Comparison of ENCODE assay signal across 33 cellular contexts in the genomic region with DNA sequence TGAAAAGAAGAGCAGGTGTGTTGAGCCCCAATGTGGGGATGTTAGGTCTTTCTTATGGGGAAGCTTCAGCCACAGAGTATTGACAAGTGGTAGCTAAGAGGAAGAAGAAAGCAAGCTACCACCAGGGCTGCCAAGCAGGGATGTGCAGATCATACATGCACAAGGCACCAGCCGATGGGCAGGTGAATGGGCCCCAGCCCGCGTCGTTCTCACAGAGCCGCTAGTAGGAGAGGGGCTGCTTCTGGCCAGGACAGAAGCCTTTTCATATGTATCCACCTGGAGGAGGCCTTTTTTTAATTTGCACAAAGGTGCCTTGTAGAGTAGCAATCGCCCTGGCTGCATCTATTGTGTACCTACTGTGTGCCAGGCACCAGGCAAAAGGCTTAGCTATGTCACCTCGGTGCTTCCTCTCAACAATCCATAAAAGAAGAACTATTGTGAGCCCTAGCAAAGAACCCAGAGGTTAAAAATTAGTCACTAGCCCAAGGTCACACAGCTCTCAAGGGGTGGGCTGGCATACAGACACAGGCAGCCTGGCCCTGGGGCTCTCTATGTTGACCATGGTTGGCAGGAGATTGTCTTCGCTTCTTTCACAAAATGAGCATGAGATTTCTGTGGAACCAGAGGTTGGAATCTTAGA. TPM values are rescaled to one million over a fixed set of nuclear protein-coding genes. Genes with fewer than 3 reads are reported as not detected.
A peak's percentile ranks its signal among the peaks of the same experiment; 100 is the strongest.
DNase-seq lines count a peak whose midpoint lies in the region; ATAC-seq, FAIRE-seq and TF ChIP-seq lines count a peak whose summit lies in the region.
"Had no signal": no experiment of that assay in that cellular context is flagged by ENCODE, and none has a peak within 500 bp of the region (broad histone marks: within the 10 kb centered on the region; RNA-seq: fewer than 3 reads in every experiment).

No MANE protein-coding gene starts in this region.

- H3K4me2 ChIP-seq in A549 = peak overlapping the region; percentile 93
- H3K4me2 ChIP-seq: BLaER1 had no signal

- H3K36me3 Mint-ChIP-seq in Caco-2 (ENCODE audit: insufficient read depth, unreplicated experiment) (no peaks in the 10 kb centered on the region), neural crest cell (ENCODE audit: low read depth) (no peaks in the 10 kb centered on the region)
- H3K36me3 Mint-ChIP-seq: activated naive CD8-positive, alpha-beta T cell had no signal

- H3K4me1 ChIP-seq in A549 (peaks cover 96% of the 10 kb centered on the region), Caco-2 (peaks cover 44% of the 10 kb centered on the region), left lung (peaks cover 5 to 16% of the 10 kb centered on the region in 2 donors)

- H3K9me3 ChIP-seq in A549 = no peaks in the 10 kb centered on the region
- no peaks in the 10 kb centered on the region for H3K9me3 ChIP-seq in Caco-2
- H3K9me3 ChIP-seq in left lung = no peaks in the 10 kb centered on the region
- H3K9me3 ChIP-seq: BLaER1, lower lobe of right lung, SJCRH30, thyroid gland had no signal

- no peak for TF ChIP-seq CTCF in A549 (IDR thresholded peaks at IDR 0.05)
- no peak for TF ChIP-seq CTCF in Caco-2 (IDR thresholded peaks at IDR 0.05; ENCODE audit: insufficient read depth in 1 of 2, low read depth in 1 of 2, low read length in 1 of 2, severe bottlenecking in 1 of 2, unreplicated experiment in 1 of 2)
- no peak for TF ChIP-seq CTCF in coronary artery (IDR thresholded peaks at IDR 0.05)
- TF ChIP-seq CTCF in neural crest cell (conservative IDR thresholded peaks at IDR 0.05) = no peak
- no peak for TF ChIP-seq CTCF in left lung (IDR thresholded peaks at IDR 0.05)

- 79% methylated on average over 8 of the region's 8 CpGs for WGBS in A549 (ENCODE audit: missing lambda C conversion rate)

- FAIRE-seq in A549 (lab: Jason Lieb, UNC) = no peak
- FAIRE-seq: kidney had no signal

- POLR2A ChIA-PET in A549 (lab: Yijun Ruan, JAX) (interaction anchor here (1.4 kb wide), 1 partner anchor 34 kb away, joined by 4 read pairs; no protein-coding TSS in a partner anchor), Caco-2 (lab: Charles Lee) (no interaction called here)

- no peaks in the 10 kb centered on the region for H3K27me3 Mint-ChIP-seq in Caco-2 (ENCODE audit: insufficient read depth, unreplicated experiment)
- H3K27me3 Mint-ChIP-seq in neural crest cell (ENCODE audit: low read depth) = peaks cover 2% of the 10 kb centered on the region

- H3K4me3 ChIP-seq in A549 (no peak overlapping the region), Caco-2 (ENCODE audit: low read depth, low read length) (no peak overlapping the region), coronary artery (no peak overlapping the region), left lung (no peak overlapping the region)
- H3K4me3 ChIP-seq: BLaER1, lower lobe of right lung, SJCRH30, thyroid gland had no signal

- no peak for TF ChIP-seq POLR2A in A549 (IDR thresholded peaks at IDR 0.05; ENCODE audit: low read length)

- no peak overlapping the region for H3K4me3 Mint-ChIP-seq in Caco-2 (ENCODE audit: unreplicated experiment)
- peak overlapping the region; percentile 38 for H3K4me3 Mint-ChIP-seq in neural crest cell
- H3K4me3 Mint-ChIP-seq: activated naive CD8-positive, alpha-beta T cell had no signal

- no peak for TF ChIP-seq RAD21 in A549 (conservative IDR thresholded peaks at IDR 0.05 in 1 of 2, IDR thresholded peaks at IDR 0.05 in 1 of 2)

- ATAC-seq in A549 = no peak
- ATAC-seq in GM21737 (IDR thresholded peaks at IDR 0.05; ENCODE audit: unreplicated experiment) = no peak
- ATAC-seq in left lung = no peak
- ATAC-seq in HG03108 (IDR thresholded peaks at IDR 0.05; ENCODE audit: unreplicated experiment) = no peak
- ATAC-seq: esophagus mucosa, HCT116, lower lobe of right lung, sciatic nerve had no signal

- H3K27me3 ChIP-seq in Caco-2 (replicated peaks; ENCODE audit: control insufficient read depth, insufficient read depth, low read length) (no peaks in the 10 kb centered on the region), left lung (peaks cover 0 to 8% of the 10 kb centered on the region in 2 donors)
- H3K27me3 ChIP-seq: BLaER1, SJCRH30, thyroid gland had no signal

- H3K27ac ChIP-seq in A549 (peak overlapping the region; percentile 99), coronary artery (peak overlapping the region; percentile 57 to 97), left lung (no peak overlapping the region)
- H3K27ac ChIP-seq: BLaER1, lower lobe of right lung, SJCRH30, thyroid gland, VCaP had no signal

- CTCF ChIA-PET in A549 (lab: Yijun Ruan, JAX) = interaction anchor here (0.6 to 1.3 kb wide), 5 partner anchors 22 to 712 kb away, joined by 3 to 5 read pairs (median 3); no protein-coding TSS in a partner anchor
- CTCF ChIA-PET in Caco-2 (lab: Charles Lee) = interaction anchor here (0.6 kb wide), 1 partner anchor 17 kb away, joined by 3 read pairs; no protein-coding TSS in a partner anchor

- intact Hi-C loops in Caco-2 (cut with micrococcal nuclease; ENCODE audit: unreplicated experiment) (loop anchor here (10.0 kb wide), 1 partner anchor 266 kb away; no protein-coding TSS in a partner anchor), left lung (cut with DNase I) (no loop called here)

- H3K27ac Mint-ChIP-seq in Caco-2 (ENCODE audit: unreplicated experiment) (peak overlapping the region; percentile 40), neural crest cell (ENCODE audit: unreplicated experiment) (no peak overlapping the region)
- H3K27ac Mint-ChIP-seq: activated naive CD8-positive, alpha-beta T cell had no signal

- no peaks in the 10 kb centered on the region for H3K36me3 ChIP-seq in Caco-2 (ENCODE audit: control insufficient read depth, insufficient read depth, low read length)
- H3K36me3 ChIP-seq in left lung = no peaks in the 10 kb centered on the region
- H3K36me3 ChIP-seq: BLaER1, lower lobe of right lung, SJCRH30, thyroid gland had no signal

- TF ChIP-seq EP300 in A549 (IDR thresholded peaks at IDR 0.05) = no peak

- H3K4me1 Mint-ChIP-seq in Caco-2 (ENCODE audit: low read depth, unreplicated experiment) = peaks cover 50% of the 10 kb centered on the region
- peaks cover 86% of the 10 kb centered on the region for H3K4me1 Mint-ChIP-seq in neural crest cell

- H3K9me3 Mint-ChIP-seq in Caco-2 (ENCODE audit: unreplicated experiment) (no peaks in the 10 kb centered on the region), neural crest cell (no peaks in the 10 kb centered on the region)

- DNase-seq in A549 (ENCODE audit: low read depth in 1 of 2, low spot score in 1 of 2) (no peak), Caco-2 (no peak), coronary artery (ENCODE audit: low spot score) (no peak), neural crest cell (ENCODE audit: low read depth, low spot score) (no peak), left lung (no peak)
- DNase-seq: activated CD4-positive, alpha-beta T cell treated with anti-CD3 and anti-CD28 coated beads for 48 hours; activated effector memory CD4-positive, alpha-beta T cell treated with anti-CD3 and anti-CD28 coated beads, Interleukin-2, amount 50 U/mL, for 16 hours; activated T-cell treated with anti-CD3 and anti-CD28 coated beads, Interleukin-2, amount 50 U/mL, for 1 hour; anterior cingulate cortex; cortex of kidney; DMS53; kidney; lower lobe of right lung; MV-4-11; NCI-H1436 treated with DMSO at 0.1 percent for 48 hours; NCI-H2081 treated with DMSO at 0.1 percent for 48 hours; NCI-H446; NCI-H774; posterior cingulate gyrus; SJCRH30; stimulated activated CD4-positive, alpha-beta T cell treated with anti-CD3 and anti-CD28 coated beads, Interleukin-12 subunit alpha, Interleukin-12 subunit beta, amount 100 ng/mL, for 4 hours; stimulated activated CD4-positive, alpha-beta T cell treated with anti-CD3 and anti-CD28 coated beads, Interleukin-2, amount 100 ng/mL, for 48 hours; T-helper 9 cell; thyroid gland had no signal

- no TSS peak for BruUV-seq in Caco-2 (replicated peaks; lab: Mats Ljungman, UMichigan)

TF ChIP-seq in A549, 52 proteins besides CTCF, POLR2A, EP300 and RAD21 (continues in another document):
- TF ChIP-seq ZNF302 (CRISPR knock-in tag; IDR thresholded peaks at IDR 0.05) = no peak
- TF ChIP-seq, protein P1, sequence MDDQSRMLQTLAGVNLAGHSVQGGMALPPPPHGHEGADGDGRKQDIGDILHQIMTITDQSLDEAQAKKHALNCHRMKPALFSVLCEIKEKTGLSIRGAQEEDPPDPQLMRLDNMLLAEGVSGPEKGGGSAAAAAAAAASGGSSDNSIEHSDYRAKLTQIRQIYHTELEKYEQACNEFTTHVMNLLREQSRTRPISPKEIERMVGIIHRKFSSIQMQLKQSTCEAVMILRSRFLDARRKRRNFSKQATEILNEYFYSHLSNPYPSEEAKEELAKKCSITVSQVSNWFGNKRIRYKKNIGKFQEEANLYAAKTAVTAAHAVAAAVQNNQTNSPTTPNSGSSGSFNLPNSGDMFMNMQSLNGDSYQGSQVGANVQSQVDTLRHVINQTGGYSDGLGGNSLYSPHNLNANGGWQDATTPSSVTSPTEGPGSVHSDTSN (IDR thresholded peaks at IDR 0.05) = no peak
- TF ChIP-seq ESRRA (IDR thresholded peaks at IDR 0.05; ENCODE audit: borderline replicate concordance, low read length) = no peak
- TF ChIP-seq FOXS1 (CRISPR knock-in tag; IDR thresholded peaks at IDR 0.05) = no peak
- TF ChIP-seq CHD4 (IDR thresholded peaks at IDR 0.05; ENCODE audit: borderline replicate concordance) = no peak
- TF ChIP-seq, protein P2, sequence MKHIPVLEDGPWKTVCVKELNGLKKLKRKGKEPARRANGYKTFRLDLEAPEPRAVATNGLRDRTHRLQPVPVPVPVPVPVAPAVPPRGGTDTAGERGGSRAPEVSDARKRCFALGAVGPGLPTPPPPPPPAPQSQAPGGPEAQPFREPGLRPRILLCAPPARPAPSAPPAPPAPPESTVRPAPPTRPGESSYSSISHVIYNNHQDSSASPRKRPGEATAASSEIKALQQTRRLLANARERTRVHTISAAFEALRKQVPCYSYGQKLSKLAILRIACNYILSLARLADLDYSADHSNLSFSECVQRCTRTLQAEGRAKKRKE (CRISPR knock-in tag; IDR thresholded peaks at IDR 0.05; ENCODE audit: low read depth) = no peak
- TF ChIP-seq KDM1A (IDR thresholded peaks at IDR 0.05; ENCODE audit: low read depth) = no peak
- no peak for TF ChIP-seq ZFP36 (IDR thresholded peaks at IDR 0.05; ENCODE audit: borderline replicate concordance, partially characterized antibody)
- no peak for TF ChIP-seq MYC (IDR thresholded peaks at IDR 0.05; ENCODE audit: borderline replicate concordance, low read length)
- no peak for TF ChIP-seq RCOR1 (IDR thresholded peaks at IDR 0.05; ENCODE audit: low read depth, low read length)
- TF ChIP-seq HOXB5 (CRISPR knock-in tag; IDR thresholded peaks at IDR 0.05) = no peak
- TF ChIP-seq ZSCAN20 (CRISPR knock-in tag; IDR thresholded peaks at IDR 0.05) = no peak
- TF ChIP-seq CBX2 (IDR thresholded peaks at IDR 0.05; ENCODE audit: borderline replicate concordance, low read depth) = no peak

RNA-seq across cellular contexts. Expression of a gene that starts 8.2 kb away (rescaled TPM):
- 22.3 and 25.4 TPM in 2 replicates for polyA plus RNA-seq in A549 (2011; rRNA removed)
- polyA plus RNA-seq in A549 (2012; cell fraction: cytosol; rRNA removed) = 10.1 and 12.6 TPM in 2 replicates
- polyA plus RNA-seq in A549 (2012; cell fraction: nucleus; rRNA removed) = 15.0 and 19.7 TPM in 2 replicates
- 18.1 to 23.5 TPM (median 20.8 TPM) in 3 replicates for polyA plus RNA-seq in A549 (2017; fragmentation: RNase III; extraction: RNeasy Plus Mini Kit Qiagen cat#74134 plus additional on column Dnase treatment)
- polyA minus RNA-seq in A549 (2011; rRNA and poly(A)+ RNA removed) = 36.7 and 38.4 TPM in 2 replicates
- 3.7 and 4.2 TPM in 2 replicates for total RNA-seq in Caco-2 (2022)
- 35.3 and 35.6 TPM in 2 replicates for total RNA-seq in neural crest cell
- 10 to 100 TPM; 11.0 to 11.7 TPM for total RNA-seq in left lung
- total RNA-seq: activated CD8-positive, alpha-beta memory T cell treated with anti-CD3 and anti-CD28 coated beads for 36 hours had no signal

Comparison
In these comparisons a context has a peak if more than half of its experiments do, and no peak if none do; other contexts are left out.
1. H3K27ac ChIP-seq: peak in A549 (2 of 2) and coronary artery (2 of 2); none in left lung (0 of 2).